In the genomic region with DNA sequence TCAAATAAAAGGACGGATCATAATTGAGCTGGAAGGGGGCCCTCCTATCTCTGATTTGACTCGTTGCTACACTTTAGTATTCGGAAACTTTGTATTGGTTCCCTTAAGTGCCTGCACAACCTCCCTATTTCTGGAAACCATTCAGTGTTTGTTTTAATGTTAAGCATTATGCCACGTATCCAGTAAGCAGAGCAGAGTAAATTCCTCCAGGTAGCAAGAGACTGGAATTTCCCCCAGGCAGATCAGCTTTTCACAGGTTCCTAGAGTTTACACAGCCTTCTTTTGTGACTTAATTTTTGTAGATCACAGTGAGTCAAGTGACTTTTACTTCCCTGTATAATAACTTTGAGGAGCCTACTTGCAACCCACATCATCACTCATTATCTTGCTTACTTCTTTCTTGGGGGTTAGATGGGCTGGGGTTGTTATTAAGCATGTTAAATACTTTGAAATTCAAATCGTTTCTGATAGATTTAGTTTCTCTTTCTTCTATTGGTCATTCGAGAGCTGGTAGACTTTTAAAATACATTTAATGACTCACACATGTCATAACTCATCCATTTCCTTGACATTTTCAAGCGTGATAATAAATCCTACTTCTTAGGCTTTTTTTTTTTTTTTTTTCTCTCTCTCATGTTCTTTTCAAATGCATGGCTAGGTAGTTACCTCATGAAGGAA, we compare ENCODE assay signal across 9 cellular contexts.
DNase-seq lines count a peak whose midpoint lies in the region; ATAC-seq, FAIRE-seq and TF ChIP-seq lines count a peak whose summit lies in the region.
"Had no signal": no experiment of that assay in that cellular context is flagged by ENCODE, and none has a peak within 500 bp of the region (broad histone marks: within the 10 kb centered on the region; RNA-seq: fewer than 3 reads in every experiment).

No MANE protein-coding gene starts in this region.

- no peak for FAIRE-seq in urothelium cell line (lab: Jason Lieb, UNC)

- 71% methylated on average over 7 of the region's 7 CpGs for WGBS in HUES64
- WGBS in lung, 2 donors: 33 to 41% methylated on average over 7 of the region's 7 CpGs

- H3K27me3 ChIP-seq in HUES64 (ENCODE audit: insufficient read depth, low read length): no peaks in the 10 kb centered on the region
- H3K27me3 ChIP-seq in lung (ENCODE audit: control insufficient read depth, insufficient read depth): no peaks in the 10 kb centered on the region
- no peaks in the 10 kb centered on the region for H3K27me3 ChIP-seq in brain microvascular endothelial cell (replicated peaks)

- H3K9me3 ChIP-seq in HUES64 (ENCODE audit: insufficient read depth, low read depth, low read length) (no peaks in the 10 kb centered on the region), lung (ENCODE audit: control insufficient read depth in 2 of 2, insufficient read depth in 1 of 2, low read length in 1 of 2) (no peaks in the 10 kb centered on the region)

- no peak for DNase-seq in chondrocyte (ENCODE audit: low spot score)
- no peak for DNase-seq in lung (ENCODE audit: low spot score)
- DNase-seq in brain microvascular endothelial cell: no peak
- no peak for DNase-seq in NCI-H187 (lab: John Stamatoyannopoulos, UW)
- DNase-seq in T-helper 9 cell: no peak
- no peak for DNase-seq in urothelium cell line (ENCODE audit: low spot score)
- DNase-seq: activated naive CD4-positive, alpha-beta T cell had no signal

- no peak for TF ChIP-seq CTCF in 22Rv1 (IDR thresholded peaks at IDR 0.05)
- no peak for TF ChIP-seq CTCF in chondrocyte (IDR thresholded peaks at IDR 0.05)
- TF ChIP-seq CTCF in lung (IDR thresholded peaks at IDR 0.05; ENCODE audit: control extremely low read depth, extremely low read depth): no peak
- TF ChIP-seq CTCF in brain microvascular endothelial cell (IDR thresholded peaks at IDR 0.05; ENCODE audit: low read depth, low read length, missing control alignments): no peak

- no peaks in the 10 kb centered on the region for H3K36me3 Mint-ChIP-seq in chondrocyte (ENCODE audit: low read depth)

- H3K27ac ChIP-seq in 22Rv1 (peak overlapping the region; percentile 68), HUES64 (ENCODE audit: low read depth, low read length) (no peak overlapping the region), lung (ENCODE audit: low read depth in 1 of 2, low read length in 1 of 2) (peak overlapping the region in 1 of 2 donors; percentile 89), brain microvascular endothelial cell (no peak overlapping the region)

- peak; percentile 43 for ATAC-seq in lung (ENCODE audit: insufficient read depth, low FRiP score)

- H3K4me1 Mint-ChIP-seq in chondrocyte (ENCODE audit: low read depth): peaks cover 49% of the 10 kb centered on the region

- H3K36me3 ChIP-seq in HUES64 (ENCODE audit: insufficient read depth, low read length) (no peaks in the 10 kb centered on the region), lung (ENCODE audit: control insufficient read depth in 2 of 2, insufficient read depth in 2 of 2, low read length in 2 of 2) (no peaks in the 10 kb centered on the region), brain microvascular endothelial cell (replicated peaks) (no peaks in the 10 kb centered on the region)

- peak overlapping the region; percentile 90 for H3K27ac Mint-ChIP-seq in chondrocyte (ENCODE audit: unreplicated experiment)

- peaks cover 35% of the 10 kb centered on the region for H3K4me1 ChIP-seq in HUES64 (ENCODE audit: insufficient read depth, low read length)
- peaks cover 8 to 9% of the 10 kb centered on the region in 2 donors for H3K4me1 ChIP-seq in lung (ENCODE audit: control insufficient read depth in 2 of 2, insufficient read depth in 2 of 2, low read length in 2 of 2)

- H3K9ac ChIP-seq in HUES64 (ENCODE audit: low read depth, low read length): peak overlapping the region; percentile 16; the same call in 1 of the 2 replicates

- no peaks in the 10 kb centered on the region for H3K27me3 Mint-ChIP-seq in chondrocyte (ENCODE audit: low read depth)

- in situ Hi-C loops in brain microvascular endothelial cell (cut with HindIII; ENCODE audit: low pct_ligation_motif_present, low sequenced_read_pairs): no loop called here

- peak overlapping the region; percentile 33 for H3K4me3 Mint-ChIP-seq in chondrocyte (ENCODE audit: unreplicated experiment)

- no peaks in the 10 kb centered on the region for H3K9me3 Mint-ChIP-seq in chondrocyte (ENCODE audit: low read depth)

- H3K4me3 ChIP-seq in HUES64 (ENCODE audit: low read length) (no peak overlapping the region), lung (no peak overlapping the region), brain microvascular endothelial cell (ENCODE audit: low read depth, low read length) (no peak overlapping the region)
